Comparison of ENCODE assay signal across 11 cellular contexts in the genomic region with DNA sequence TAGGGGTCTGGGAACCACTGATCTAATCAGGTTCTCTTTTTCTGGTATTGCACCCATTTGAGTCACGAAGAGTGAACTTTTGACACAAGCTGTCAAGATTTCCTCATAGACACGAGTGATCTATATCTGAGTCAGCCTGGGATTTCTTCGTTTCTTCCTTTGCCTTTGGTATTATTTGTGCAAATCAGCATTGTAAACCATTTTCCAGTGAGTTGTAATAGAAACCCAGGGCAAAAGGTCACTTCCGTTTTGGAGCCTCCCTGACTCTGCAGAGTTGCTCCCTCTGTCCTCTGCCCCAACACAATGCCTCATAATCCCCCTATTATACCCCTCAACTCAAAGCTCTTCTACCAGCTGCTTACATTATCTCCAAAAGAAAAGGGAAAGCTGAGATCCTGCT.
DNase-seq lines count a peak whose midpoint lies in the region; ATAC-seq, FAIRE-seq and TF ChIP-seq lines count a peak whose summit lies in the region.
"Had no signal": no experiment of that assay in that cellular context is flagged by ENCODE, and none has a peak within 500 bp of the region (broad histone marks: within the 10 kb centered on the region; RNA-seq: fewer than 3 reads in every experiment).

No MANE protein-coding gene starts in this region.

- ATAC-seq in HG03432 (IDR thresholded peaks at IDR 0.05; ENCODE audit: unreplicated experiment) = no peak

- H3K9me3 ChIP-seq in fibroblast of lung (ENCODE audit: control insufficient read depth, insufficient read depth, low read depth, low read length) = no peaks in the 10 kb centered on the region
- H3K9me3 ChIP-seq: testis had no signal

- H2AFZ ChIP-seq in fibroblast of lung (ENCODE audit: low read length) = no peak overlapping the region

- H3K4me1 Mint-ChIP-seq in mesothelial cell of epicardium = peaks cover 9% of the 10 kb centered on the region

- no peak overlapping the region for H3K4me2 ChIP-seq in fibroblast of lung (ENCODE audit: extremely low read depth, insufficient read depth, low read length)
- H3K4me2 ChIP-seq: KMS-11 had no signal

- H3K27me3 ChIP-seq in fibroblast of lung (ENCODE audit: control insufficient read depth, insufficient read depth, low read length) = no peaks in the 10 kb centered on the region
- H3K27me3 ChIP-seq: testis had no signal

- TF ChIP-seq CTCF in fibroblast of lung (conservative IDR thresholded peaks at IDR 0.05 in 1 of 2, IDR thresholded peaks at IDR 0.05 in 1 of 2; ENCODE audit: low read depth in 1 of 2, low read length in 2 of 2) (no peak), mesothelial cell of epicardium (IDR thresholded peaks at IDR 0.05; ENCODE audit: unreplicated experiment) (no peak)

- DNase-seq in HTR-8/SVneo (ENCODE audit: insufficient read length, low spot score) = peak; percentile 4
- peak; percentile 30 for DNase-seq in SIG-M5 (lab: John Stamatoyannopoulos, UW)
- peak; percentile 60 to 98 for DNase-seq in fibroblast of lung (ENCODE audit: low read depth in 2 of 2)
- peak; percentile 82 for DNase-seq in stromal cell of bone marrow (ENCODE audit: low read depth)
- DNase-seq in mesothelial cell of epicardium (ENCODE audit: low spot score in 2 of 2, unreplicated experiment in 2 of 2) = no peak
- no peak for DNase-seq in NCI-H146 (lab: John Stamatoyannopoulos, UW)
- DNase-seq: amygdala, DMS79, testis had no signal

- H3K9me3 Mint-ChIP-seq in mesothelial cell of epicardium = peaks cover 3% of the 10 kb centered on the region

- no peak for FAIRE-seq in HTR-8/SVneo (lab: Jason Lieb, UNC)

- H3K27ac ChIP-seq in fibroblast of lung (ENCODE audit: insufficient read depth, low read length) = peak overlapping the region; percentile 48
- H3K27ac ChIP-seq: KMS-11, testis had no signal

- H3K79me2 ChIP-seq in fibroblast of lung (ENCODE audit: control insufficient read depth, insufficient read depth, low read length) = no peaks in the 10 kb centered on the region

- no peak overlapping the region for H3K27ac Mint-ChIP-seq in mesothelial cell of epicardium

- H3K36me3 Mint-ChIP-seq in mesothelial cell of epicardium = no peaks in the 10 kb centered on the region

- H3K27me3 Mint-ChIP-seq in mesothelial cell of epicardium (ENCODE audit: low read depth) = no peaks in the 10 kb centered on the region

- no peak overlapping the region for H3K4me3 Mint-ChIP-seq in mesothelial cell of epicardium

- no peak overlapping the region for H3K4me3 ChIP-seq in fibroblast of lung (replicated peaks in 1 of 4; ENCODE audit: control extremely low read depth in 1 of 4, insufficient read depth in 1 of 4, low read depth in 3 of 4, low read length in 4 of 4)
- H3K4me3 ChIP-seq: testis had no signal

- H4K20me1 ChIP-seq in fibroblast of lung (ENCODE audit: control insufficient read depth, extremely low read depth, insufficient read depth, low read length) = no peaks in the 10 kb centered on the region

- H3K36me3 ChIP-seq in fibroblast of lung (ENCODE audit: control insufficient read depth, insufficient read depth, low read length) = no peaks in the 10 kb centered on the region

- no peak overlapping the region for H3K9ac ChIP-seq in fibroblast of lung (ENCODE audit: insufficient read depth, low read length)
- H3K9ac ChIP-seq: KMS-11 had no signal

- peaks cover 13% of the 10 kb centered on the region for H3K4me1 ChIP-seq in fibroblast of lung (ENCODE audit: control insufficient read depth, extremely low read depth, insufficient read depth, low read length)
- H3K4me1 ChIP-seq: testis had no signal

Comparison
In these comparisons a context has a peak if more than half of its experiments do, and no peak if none do; other contexts are left out.
1. DNase-seq: peak in HTR-8/SVneo (single experiment), SIG-M5 (single experiment), fibroblast of lung (2 of 2) and stromal cell of bone marrow (single experiment); none in mesothelial cell of epicardium (0 of 2) and NCI-H146 (single experiment).